ENCODE assay signal across 21 cellular contexts in the genomic region with DNA sequence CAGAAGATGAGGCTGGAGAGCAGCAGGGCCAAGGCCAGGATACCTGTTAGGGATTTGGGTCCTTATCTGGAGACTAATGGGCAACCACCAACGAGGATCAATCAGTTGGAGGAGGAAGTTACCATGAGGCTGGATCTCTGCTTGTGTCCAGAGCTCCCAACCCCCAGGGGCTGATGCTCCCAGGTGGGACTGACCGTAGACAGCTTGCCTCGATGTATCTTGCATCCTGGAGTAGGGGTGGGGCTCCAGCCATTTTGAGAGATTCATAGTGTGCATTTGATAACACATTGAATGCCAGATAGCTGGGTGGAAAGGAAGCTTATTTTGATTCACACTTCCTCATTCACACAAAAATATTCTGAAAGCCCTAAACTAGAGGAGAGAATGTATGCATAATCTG. TPM values are rescaled to one million over a fixed set of nuclear protein-coding genes. Genes with fewer than 3 reads are reported as not detected.
"Had no signal": no experiment of that assay in that cellular context is flagged by ENCODE, and none has a peak within 500 bp of the region (broad histone marks: within the 10 kb centered on the region; RNA-seq: fewer than 3 reads in every experiment).

No MANE protein-coding gene starts in this region.

- H3K4me2 ChIP-seq: KMS-11, SK-N-SH had no signal

- H3K4me3 ChIP-seq: K562 had no signal

- H3K27ac Mint-ChIP-seq: IgD-negative memory B cell had no signal

- DNase-seq: Kasumi-1, MM.1S, NCI-H1092 treated with DMSO at 0.1 percent for 48 hours, NCI-H1436, NCI-H2029, NCI-H2081 treated with DMSO at 0.1 percent for 48 hours, NCI-H2227 treated with DMSO at 0.1 percent for 48 hours, NCI-H526 treated with DMSO at 0.1 percent for 48 hours, NCI-H748 treated with DMSO at 0.1 percent for 48 hours, PC-3, SHP77, SK-N-SH, SW 1271 had no signal

- H3K9me3 ChIP-seq: SK-N-SH had no signal

- H3K9me3 Mint-ChIP-seq: IgD-negative memory B cell had no signal

- H3K4me1 Mint-ChIP-seq: IgD-negative memory B cell had no signal

- H3K4me3 Mint-ChIP-seq: IgD-negative memory B cell had no signal

- ATAC-seq: K562, Panc1, PC-3 had no signal

- H3K27ac ChIP-seq: HL-60, KMS-11, RWPE1 had no signal

- H3K9ac ChIP-seq: KMS-11, SK-N-SH had no signal

- H3K36me3 Mint-ChIP-seq: IgD-negative memory B cell had no signal

RNA-seq across cellular contexts. Expression of a gene that starts 4.6 kb away (rescaled TPM):
- total RNA-seq: NCI-H460, OCI-LY7 had no signal
